In the genomic region with DNA sequence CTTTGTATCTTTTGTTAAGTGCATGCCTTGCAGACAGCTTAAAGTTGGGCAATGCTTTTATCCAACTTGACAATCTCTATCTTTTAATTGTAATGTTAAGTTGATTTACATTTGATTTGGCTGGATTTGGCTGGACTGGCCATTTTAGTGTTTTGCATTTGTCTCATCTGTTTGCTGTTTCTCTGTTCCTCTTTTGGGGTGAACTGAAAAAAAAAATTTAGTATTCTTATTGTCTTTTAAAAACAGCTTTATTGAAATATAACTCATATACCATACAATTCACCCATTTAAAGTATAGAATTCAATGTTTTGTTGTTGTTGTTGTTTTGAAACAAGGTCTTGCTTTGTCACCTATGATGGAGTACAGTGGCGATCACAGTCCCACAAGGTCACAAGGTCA, we compare ENCODE assay signal across 1 cellular context.
TF ChIP-seq lines count a peak whose summit lies in the region.

No MANE protein-coding gene starts in this region.

TF ChIP-seq in K562, 482 proteins besides CTCF, POLR2A, EP300 and RAD21 (continued from another document):
- TF ChIP-seq MCM3 (IDR thresholded peaks at IDR 0.05): no peak
